ENCODE assay signal across 30 cellular contexts in genomic region chr5:129804705-129805104, GRCh38.
"Had no signal": no experiment of that assay in that cellular context is flagged by ENCODE, and none has a peak within 500 bp of the region (broad histone marks: within the 10 kb centered on the region; RNA-seq: fewer than 3 reads in every experiment).

No MANE protein-coding gene starts in this region.

- DNase-seq: activated B cell treated with CpG ODN at 0.5 μM for 24 hours; activated CD4-positive, alpha-beta T cell treated with anti-CD3 and anti-CD28 coated beads, Interleukin-2, amount 50 U/mL, for 1 hour; activated CD8-positive, alpha-beta T cell treated with anti-CD3 and anti-CD28 coated beads for 36 hours; activated gamma-delta T cell treated with Interleukin-2 at 50 U/mL for 16 hours; activated naive CD4-positive, alpha-beta T cell treated with anti-CD3 and anti-CD28 coated beads, Interleukin-2, amount 50 U/mL, for 16 hours; activated T-cell treated with anti-CD3 and anti-CD28 coated beads, Interleukin-2, amount 50 U/mL, for 4 hours; amygdala; central memory CD4-positive, alpha-beta T cell; effector CD8-positive, alpha-beta T cell; islet precursor cell; mammary epithelial cell; naive B cell; nucleus accumbens; retina; stimulated activated CD4-positive, alpha-beta T cell treated with anti-CD3 and anti-CD28 coated beads, Interleukin-12 subunit alpha, Interleukin-12 subunit beta, amount 100 ng/mL, for 4 hours; stimulated activated CD4-positive, alpha-beta T cell treated with anti-CD3 and anti-CD28 coated beads, Interleukin-4, amount 100 ng/mL, for 24 hours; T-helper 2 cell; trophoblast cell; uterus had no signal

- H3K9me3 ChIP-seq: pancreas, prostate gland, thoracic aorta, uterus had no signal

- H3K36me3 Mint-ChIP-seq: mesothelial cell of epicardium; naive B cell; stimulated activated effector memory CD8-positive, alpha-beta T cell treated with anti-CD3 and anti-CD28 coated beads, Interleukin-12 subunit alpha, Interleukin-12 subunit beta, amount 100 ng/mL, for 72 hours had no signal

- H3K4me1 ChIP-seq: gastroesophageal sphincter, pancreas, prostate gland, uterus had no signal

- H3K27me3 Mint-ChIP-seq: activated B cell treated with CpG ODN at 0.5 μM for 24 hours; activated CD8-positive, alpha-beta T cell treated with anti-CD3 and anti-CD28 coated beads for 36 hours; naive B cell; stimulated activated naive CD8-positive, alpha-beta T cell treated with anti-CD3 and anti-CD28 coated beads, Interleukin-15, Interleukin-2, amounts not matched to agents 100 ng/mL and 50 ng/mL, for 24 hours had no signal

- H3K4me3 Mint-ChIP-seq: activated B cell treated with CpG ODN at 0.5 μM for 24 hours; activated CD8-positive, alpha-beta T cell treated with anti-CD3 and anti-CD28 coated beads for 36 hours; activated T-cell treated with anti-CD3 and anti-CD28 coated beads, Interleukin-2, amount 50 U/mL, for 4 hours; activated T-helper 17 cell treated with anti-CD3 and anti-CD28 coated beads, Interleukin-2, amount 50 U/mL, for 72 hours; mesothelial cell of epicardium; naive B cell; stimulated activated effector memory CD8-positive, alpha-beta T cell treated with anti-CD3 and anti-CD28 coated beads, Interleukin-12 subunit alpha, Interleukin-12 subunit beta, amount 100 ng/mL, for 72 hours; stimulated activated naive CD8-positive, alpha-beta T cell treated with anti-CD3 and anti-CD28 coated beads, Interleukin-15, Interleukin-2, amounts not matched to agents 100 ng/mL and 50 ng/mL, for 24 hours had no signal

- H3K4me3 ChIP-seq: gastroesophageal sphincter, hepatocyte, pancreas, prostate gland, skin epidermis, thoracic aorta, uterus had no signal

- H3K4me1 Mint-ChIP-seq: activated B cell treated with CpG ODN at 0.5 μM for 24 hours; activated T-helper 17 cell treated with anti-CD3 and anti-CD28 coated beads, Interleukin-2, amount 50 U/mL, for 72 hours; mesothelial cell of epicardium; naive B cell; stimulated activated effector memory CD8-positive, alpha-beta T cell treated with anti-CD3 and anti-CD28 coated beads, Interleukin-12 subunit alpha, Interleukin-12 subunit beta, amount 100 ng/mL, for 72 hours had no signal

- H3K36me3 ChIP-seq: gastroesophageal sphincter, pancreas, prostate gland, thoracic aorta, uterus had no signal

- H3K27ac Mint-ChIP-seq: activated B cell treated with CpG ODN at 0.5 μM for 24 hours; activated CD8-positive, alpha-beta T cell treated with anti-CD3 and anti-CD28 coated beads for 36 hours; activated T-helper 17 cell treated with anti-CD3 and anti-CD28 coated beads, Interleukin-2, amount 50 U/mL, for 72 hours; mesothelial cell of epicardium; naive B cell; stimulated activated effector memory CD8-positive, alpha-beta T cell treated with anti-CD3 and anti-CD28 coated beads, Interleukin-12 subunit alpha, Interleukin-12 subunit beta, amount 100 ng/mL, for 72 hours; stimulated activated naive CD8-positive, alpha-beta T cell treated with anti-CD3 and anti-CD28 coated beads, Interleukin-15, Interleukin-2, amounts not matched to agents 100 ng/mL and 50 ng/mL, for 24 hours had no signal

- ATAC-seq: activated CD8-positive, alpha-beta T cell treated with anti-CD3 and anti-CD28 coated beads for 36 hours; activated T-cell treated with anti-CD3 and anti-CD28 coated beads, Interleukin-2, amount 50 U/mL, for 4 hours; activated T-helper 17 cell treated with anti-CD3 and anti-CD28 coated beads, Interleukin-2, amount 50 U/mL, for 72 hours; gastroesophageal sphincter; pancreas; sciatic nerve; stimulated activated effector memory CD8-positive, alpha-beta T cell treated with anti-CD3 and anti-CD28 coated beads, Interleukin-12 subunit alpha, Interleukin-12 subunit beta, amount 100 ng/mL, for 72 hours had no signal

- H3K27me3 ChIP-seq: gastroesophageal sphincter, hepatocyte, pancreas, uterus had no signal
